Comparison of ENCODE assay signal across 7 cellular contexts in the genomic region with DNA sequence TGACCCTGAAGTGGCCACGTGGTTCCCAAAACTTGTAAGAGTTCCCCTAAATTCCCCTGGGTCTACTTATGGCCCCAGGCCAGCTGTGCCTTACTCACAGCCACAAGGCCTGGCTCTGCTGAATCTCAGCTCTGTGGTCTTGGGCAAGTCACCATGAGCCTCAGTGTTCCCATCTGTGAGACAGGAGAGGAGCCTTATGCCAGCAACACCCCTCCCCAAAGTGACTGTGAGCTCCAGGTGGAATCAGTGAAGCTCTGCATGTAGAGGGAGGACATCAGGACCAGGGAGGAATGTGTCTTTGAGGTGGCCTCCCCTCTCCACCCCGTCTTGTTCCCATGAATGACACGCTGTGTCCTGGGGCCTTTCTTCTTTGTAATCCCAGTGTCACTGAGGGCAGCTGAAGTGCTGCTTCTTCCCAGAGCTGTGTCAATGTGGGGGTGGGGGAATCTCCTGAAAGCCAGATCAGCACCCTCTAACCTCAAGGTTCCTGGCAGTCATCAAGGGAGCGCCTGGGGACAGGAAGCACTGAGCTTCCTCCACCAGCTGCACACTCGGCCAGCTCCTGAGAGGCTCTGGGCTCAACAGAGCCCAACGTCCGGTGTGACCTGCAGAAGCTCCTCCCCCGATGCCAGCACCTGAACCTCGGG.
A peak's percentile ranks its signal among the peaks of the same experiment; 100 is the strongest.
DNase-seq lines count a peak whose midpoint lies in the region; ATAC-seq, FAIRE-seq and TF ChIP-seq lines count a peak whose summit lies in the region.

No MANE protein-coding gene starts in this region.

- no peaks in the 10 kb centered on the region for H3K27me3 Mint-ChIP-seq in activated T-cell treated with anti-CD3 and anti-CD28 coated beads, Interleukin-2, amount 50 U/mL, for 72 hours (ENCODE audit: low read depth)

- peak overlapping the region; percentile 74 to 77 for H3K4me3 Mint-ChIP-seq in activated T-cell treated with anti-CD3 and anti-CD28 coated beads, Interleukin-2, amount 50 U/mL, for 72 hours

- H3K4me1 Mint-ChIP-seq in activated T-cell treated with anti-CD3 and anti-CD28 coated beads, Interleukin-2, amount 50 U/mL, for 72 hours (ENCODE audit: low read depth) = peaks cover 78% of the 10 kb centered on the region

- peak; percentile 46 for ATAC-seq in GM21390 (IDR thresholded peaks at IDR 0.05; ENCODE audit: unreplicated experiment)
- ATAC-seq in activated T-cell treated with anti-CD3 and anti-CD28 coated beads, Interleukin-2, amount 50 U/mL, for 72 hours (replicated peaks in 1 of 2) = peak; percentile 35 to 47

- H3K9me3 Mint-ChIP-seq in activated T-cell treated with anti-CD3 and anti-CD28 coated beads, Interleukin-2, amount 50 U/mL, for 72 hours = no peaks in the 10 kb centered on the region

- TF ChIP-seq CTCF in GM12865 (IDR thresholded peaks at IDR 0.05; ENCODE audit: insufficient read depth, low read depth, low read length, missing control alignments) = no peak

- peak overlapping the region; percentile 42 for H3K4me3 ChIP-seq in GM12865 (ENCODE audit: low read depth, low read length)

- no peak for TF ChIP-seq POLR2A in H54 (IDR thresholded peaks at IDR 0.05; ENCODE audit: low read depth, low read length)

- DNase-seq in GM12865 (ENCODE audit: low read depth) (peak; percentile 91), HTR-8/SVneo (ENCODE audit: insufficient read length, low spot score) (peak; percentile 63), kidney tubule cell (ENCODE audit: low spot score) (peak; percentile 72), NCI-H128 (lab: John Stamatoyannopoulos, UW; ENCODE audit: unreplicated experiment) (no peak), H54 (ENCODE audit: insufficient read length, low spot score) (no peak)
- DNase-seq in activated T-cell treated with anti-CD3 and anti-CD28 coated beads, Interleukin-2, amount 50 U/mL, for 72 hours = peak; percentile 42 to 52

- FAIRE-seq in HTR-8/SVneo (lab: Jason Lieb, UNC) (no peak), H54 (lab: Jason Lieb, UNC) (no peak)

- H3K27ac Mint-ChIP-seq in activated T-cell treated with anti-CD3 and anti-CD28 coated beads, Interleukin-2, amount 50 U/mL, for 72 hours = no peak overlapping the region

- peaks cover 4 to 10% of the 10 kb centered on the region in 2 donors for H3K36me3 Mint-ChIP-seq in activated T-cell treated with anti-CD3 and anti-CD28 coated beads, Interleukin-2, amount 50 U/mL, for 72 hours (ENCODE audit: insufficient read depth in 2 of 2)

Comparison
In these comparisons a context has a peak if more than half of its experiments do, and no peak if none do; other contexts are left out.
1. DNase-seq: peak in GM12865 (single experiment), HTR-8/SVneo (single experiment), activated T-cell treated with anti-CD3 and anti-CD28 coated beads, Interleukin-2, amount 50 U/mL, for 72 hours (2 of 2) and kidney tubule cell (single experiment); none in NCI-H128 (single experiment) and H54 (single experiment).